22 cellular contexts compared by ENCODE assay signal in the genomic region with DNA sequence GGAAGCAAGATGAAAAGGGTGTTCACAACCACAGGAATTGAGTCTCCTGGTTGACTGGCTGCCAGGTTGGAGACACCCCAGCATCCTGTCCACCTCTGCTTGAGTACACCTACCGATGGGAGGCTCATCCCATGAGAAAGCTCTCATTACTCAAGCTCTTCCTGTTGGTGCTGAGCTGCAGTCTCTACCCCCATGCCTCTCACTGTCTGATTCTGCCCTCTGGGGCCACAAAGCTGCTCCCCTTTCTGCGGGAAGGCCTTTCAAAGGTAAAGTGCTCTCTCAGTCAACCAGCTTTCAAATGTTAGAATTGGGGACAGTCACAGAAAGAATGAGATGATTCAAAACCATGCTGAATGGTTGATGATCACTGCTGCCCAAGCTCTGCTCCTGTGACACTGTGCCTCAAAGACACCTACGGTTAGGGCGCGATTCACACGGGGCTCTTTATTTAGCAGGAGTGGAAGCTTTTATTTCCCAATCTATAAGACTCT.
DNase-seq lines count a peak whose midpoint lies in the region; ATAC-seq and TF ChIP-seq lines count a peak whose summit lies in the region.
"Had no signal": no experiment of that assay in that cellular context is flagged by ENCODE, and none has a peak within 500 bp of the region (broad histone marks: within the 10 kb centered on the region; RNA-seq: fewer than 3 reads in every experiment).

No MANE protein-coding gene starts in this region.

- H3K27me3 ChIP-seq in CD4-positive, alpha-beta memory T cell (ENCODE audit: insufficient read depth, low read length), result no peaks in the 10 kb centered on the region
- H3K27me3 ChIP-seq in neural progenitor cell (no peaks in the 10 kb centered on the region), colonic mucosa (no peaks in the 10 kb centered on the region)
- H3K27me3 ChIP-seq: gastroesophageal sphincter had no signal

- no peak overlapping the region for H2AFZ ChIP-seq in neural progenitor cell (replicated peaks)

- POLR2A ChIA-PET in CD4-positive, alpha-beta memory T cell (lab: Charles Lee; ENCODE audit: partially characterized antibody), result interaction anchor here (1.1 to 2.4 kb wide), 6 partner anchors 11 to 98 kb away, joined by 3 to 11 read pairs (median 4); no protein-coding TSS in a partner anchor
- POLR2A ChIA-PET in activated CD8-positive, alpha-beta T cell treated with anti-CD3 and anti-CD28 coated beads, Interleukin-2, amount 10 ng/mL, durations not matched to agents 7 days and 5 days (lab: Charles Lee), result interaction anchor here (0.9 to 2.2 kb wide), 3 partner anchors 11 to 111 kb away, joined by 3 to 6 read pairs (median 4); no protein-coding TSS in a partner anchor

- intact Hi-C loops in activated CD4-positive, alpha-beta T cell treated with anti-CD3 and anti-CD28 coated beads, Interleukin-2, amount 10 ng/mL, durations not matched to agents 24 days and 14 days (cut with micrococcal nuclease), result loop anchor here (2.0 kb wide), 2 partner anchors 14 to 30 kb away; no protein-coding TSS in a partner anchor
- intact Hi-C loops in CD4-positive, alpha-beta memory T cell (cut with micrococcal nuclease), result no loop called here
- intact Hi-C loops in colonic mucosa (cut with DNase I), result no loop called here

- CTCF ChIA-PET in CD4-positive, alpha-beta memory T cell (lab: Charles Lee; ENCODE audit: partially characterized antibody), result interaction anchor here (0.7 to 2.9 kb wide), 16 partner anchors 8 to 130 kb away, joined by 3 to 35 read pairs (median 4); no protein-coding TSS in a partner anchor
- CTCF ChIA-PET in activated CD8-positive, alpha-beta T cell treated with anti-CD3 and anti-CD28 coated beads, Interleukin-2, amount 10 ng/mL, durations not matched to agents 7 days and 5 days (lab: Charles Lee), result interaction anchor here (0.9 to 3.1 kb wide), 13 partner anchors 10 to 128 kb away, joined by 3 to 23 read pairs (median 4); no protein-coding TSS in a partner anchor

- H3K27ac Mint-ChIP-seq in activated CD4-positive, alpha-beta T cell treated with anti-CD3 and anti-CD28 coated beads, Interleukin-2, amount 10 ng/mL, durations not matched to agents 24 days and 14 days, result peak overlapping the region; percentile 71
- peak overlapping the region in 4 of 7 donors; percentile 57 to 78 (median 67) for H3K27ac Mint-ChIP-seq in CD4-positive, alpha-beta memory T cell
- H3K27ac Mint-ChIP-seq in activated CD8-positive, alpha-beta T cell treated with anti-CD3 and anti-CD28 coated beads, Interleukin-2, amount 10 ng/mL, durations not matched to agents 7 days and 5 days, result peak overlapping the region; percentile 28
- peak overlapping the region; percentile 76 for H3K27ac Mint-ChIP-seq in neural progenitor cell
- H3K27ac Mint-ChIP-seq: natural killer cell, progenitor cell of endocrine pancreas had no signal

- no peak for ATAC-seq in activated CD8-positive, alpha-beta T cell treated with anti-CD3 and anti-CD28 coated beads, Interleukin-2, amount 10 ng/mL, durations not matched to agents 7 days and 5 days
- no peak for ATAC-seq in HG03095 (IDR thresholded peaks at IDR 0.05; ENCODE audit: unreplicated experiment)
- ATAC-seq: esophagus mucosa, gastroesophageal sphincter, natural killer cell had no signal

- no peaks in the 10 kb centered on the region for H3K9me3 Mint-ChIP-seq in activated CD4-positive, alpha-beta T cell treated with anti-CD3 and anti-CD28 coated beads, Interleukin-2, amount 10 ng/mL, durations not matched to agents 24 days and 14 days
- no peaks in the 10 kb centered on the region for H3K9me3 Mint-ChIP-seq in CD4-positive, alpha-beta memory T cell
- no peaks in the 10 kb centered on the region for H3K9me3 Mint-ChIP-seq in activated CD8-positive, alpha-beta T cell treated with anti-CD3 and anti-CD28 coated beads, Interleukin-2, amount 10 ng/mL, durations not matched to agents 7 days and 5 days (ENCODE audit: insufficient read depth)
- no peaks in the 10 kb centered on the region for H3K9me3 Mint-ChIP-seq in neural progenitor cell
- H3K9me3 Mint-ChIP-seq: CD14-positive monocyte; central memory CD8-positive, alpha-beta T cell; natural killer cell had no signal

- no peak for DNase-seq in activated CD4-positive, alpha-beta T cell treated with anti-CD3 and anti-CD28 coated beads, Interleukin-2, amount 10 ng/mL, durations not matched to agents 24 days and 14 days
- no peak for DNase-seq in activated CD4-positive, alpha-beta T cell treated with anti-CD3 and anti-CD28 coated beads for 4 hours
- DNase-seq in CD4-positive, alpha-beta memory T cell, result no peak
- DNase-seq in activated CD8-positive, alpha-beta T cell treated with anti-CD3 and anti-CD28 coated beads, Interleukin-2, amount 10 ng/mL, durations not matched to agents 7 days and 5 days, result no peak
- DNase-seq in neural progenitor cell (ENCODE audit: low spot score), result no peak
- DNase-seq in colonic mucosa, result no peak
- no peak for DNase-seq in GM20000 (ENCODE audit: low spot score)
- DNase-seq: activated CD4-positive, alpha-beta T cell treated with anti-CD3 and anti-CD28 coated beads, Interleukin-2, amount 50 U/mL, for 1 hour; effector CD4-positive, alpha-beta T cell; KBM-7; mesendoderm; natural killer cell; NCI-H1092; NCI-H2081 treated with DMSO at 0.1 percent for 48 hours; NCI-H524 treated with DMSO at 0.1 percent for 48 hours; stimulated activated CD4-positive, alpha-beta T cell treated with anti-CD3 and anti-CD28 coated beads, Interleukin-2, amount 100 ng/mL, for 48 hours had no signal

- H3K36me3 ChIP-seq in CD4-positive, alpha-beta memory T cell (ENCODE audit: insufficient read depth, low read length), result no peaks in the 10 kb centered on the region
- H3K36me3 ChIP-seq in neural progenitor cell, result no peaks in the 10 kb centered on the region
- no peaks in the 10 kb centered on the region for H3K36me3 ChIP-seq in colonic mucosa
- H3K36me3 ChIP-seq: gastroesophageal sphincter had no signal

- H3K27me3 Mint-ChIP-seq in activated CD4-positive, alpha-beta T cell treated with anti-CD3 and anti-CD28 coated beads, Interleukin-2, amount 10 ng/mL, durations not matched to agents 24 days and 14 days, result no peaks in the 10 kb centered on the region
- no peaks in the 10 kb centered on the region for H3K27me3 Mint-ChIP-seq in CD4-positive, alpha-beta memory T cell
- H3K27me3 Mint-ChIP-seq in activated CD8-positive, alpha-beta T cell treated with anti-CD3 and anti-CD28 coated beads, Interleukin-2, amount 10 ng/mL, durations not matched to agents 7 days and 5 days (ENCODE audit: low read depth), result no peaks in the 10 kb centered on the region
- peaks cover 21% of the 10 kb centered on the region for H3K27me3 Mint-ChIP-seq in neural progenitor cell (ENCODE audit: insufficient read depth, low read depth)
- H3K27me3 Mint-ChIP-seq: central memory CD8-positive, alpha-beta T cell; progenitor cell of endocrine pancreas had no signal

- H3K9ac ChIP-seq in neural progenitor cell (no peak overlapping the region), colonic mucosa (ENCODE audit: low read depth in 2 of 2, low read length in 2 of 2) (no peak overlapping the region)

- H3K79me2 ChIP-seq in neural progenitor cell (ENCODE audit: low read depth), result no peaks in the 10 kb centered on the region

- H3K36me3 Mint-ChIP-seq in activated CD4-positive, alpha-beta T cell treated with anti-CD3 and anti-CD28 coated beads, Interleukin-2, amount 10 ng/mL, durations not matched to agents 24 days and 14 days (ENCODE audit: low read depth), result no peaks in the 10 kb centered on the region
- H3K36me3 Mint-ChIP-seq in CD4-positive, alpha-beta memory T cell, result no peaks in the 10 kb centered on the region
- no peaks in the 10 kb centered on the region for H3K36me3 Mint-ChIP-seq in activated CD8-positive, alpha-beta T cell treated with anti-CD3 and anti-CD28 coated beads, Interleukin-2, amount 10 ng/mL, durations not matched to agents 7 days and 5 days (ENCODE audit: low read depth)
- no peaks in the 10 kb centered on the region for H3K36me3 Mint-ChIP-seq in neural progenitor cell
- H3K36me3 Mint-ChIP-seq: natural killer cell had no signal

- peaks cover 7% of the 10 kb centered on the region for H3F3A ChIP-seq in neural progenitor cell (ENCODE audit: low read depth)

- H3K27ac ChIP-seq in CD4-positive, alpha-beta memory T cell (ENCODE audit: low read depth, low read length), result no peak overlapping the region
- H3K27ac ChIP-seq in neural progenitor cell (no peak overlapping the region), colonic mucosa (no peak overlapping the region)
- H3K27ac ChIP-seq: gastroesophageal sphincter had no signal

- no peaks in the 10 kb centered on the region for H4K20me1 ChIP-seq in neural progenitor cell (ENCODE audit: low read depth)

- no peak overlapping the region for H3K4me3 Mint-ChIP-seq in activated CD4-positive, alpha-beta T cell treated with anti-CD3 and anti-CD28 coated beads, Interleukin-2, amount 10 ng/mL, durations not matched to agents 24 days and 14 days
- H3K4me3 Mint-ChIP-seq in CD4-positive, alpha-beta memory T cell, result peak overlapping the region in 1 of 8 donors; percentile 10
- H3K4me3 Mint-ChIP-seq in activated CD8-positive, alpha-beta T cell treated with anti-CD3 and anti-CD28 coated beads, Interleukin-2, amount 10 ng/mL, durations not matched to agents 7 days and 5 days, result no peak overlapping the region
- H3K4me3 Mint-ChIP-seq in neural progenitor cell, result no peak overlapping the region
- H3K4me3 Mint-ChIP-seq: CD14-positive monocyte; central memory CD8-positive, alpha-beta T cell; natural killer cell had no signal

- no peak overlapping the region for H3K4me2 ChIP-seq in neural progenitor cell

- no peaks in the 10 kb centered on the region for H3K9me3 ChIP-seq in CD4-positive, alpha-beta memory T cell (ENCODE audit: control insufficient read depth in 1 of 2, low read length in 2 of 2)
- H3K9me3 ChIP-seq in neural progenitor cell (ENCODE audit: low read depth), result no peaks in the 10 kb centered on the region
- H3K9me3 ChIP-seq in colonic mucosa, result no peaks in the 10 kb centered on the region
- H3K9me3 ChIP-seq: gastroesophageal sphincter had no signal

- peaks cover 9% of the 10 kb centered on the region for H3K4me1 ChIP-seq in CD4-positive, alpha-beta memory T cell (ENCODE audit: insufficient read depth, low read length)
- H3K4me1 ChIP-seq in neural progenitor cell (peaks cover 19% of the 10 kb centered on the region), colonic mucosa (peaks cover 4% of the 10 kb centered on the region)

- no peak overlapping the region for H3K4me3 ChIP-seq in CD4-positive, alpha-beta memory T cell (ENCODE audit: low read length in 2 of 2)
- H3K4me3 ChIP-seq in neural progenitor cell (no peak overlapping the region), colonic mucosa (no peak overlapping the region)
- H3K4me3 ChIP-seq: gastroesophageal sphincter had no signal

- peaks cover 23% of the 10 kb centered on the region for H3K4me1 Mint-ChIP-seq in activated CD4-positive, alpha-beta T cell treated with anti-CD3 and anti-CD28 coated beads, Interleukin-2, amount 10 ng/mL, durations not matched to agents 24 days and 14 days
- H3K4me1 Mint-ChIP-seq in CD4-positive, alpha-beta memory T cell, result peaks cover 8 to 23% (median 14%) of the 10 kb centered on the region in 4 donors
- H3K4me1 Mint-ChIP-seq in activated CD8-positive, alpha-beta T cell treated with anti-CD3 and anti-CD28 coated beads, Interleukin-2, amount 10 ng/mL, durations not matched to agents 7 days and 5 days (ENCODE audit: low read depth), result peaks cover 25% of the 10 kb centered on the region
- H3K4me1 Mint-ChIP-seq in neural progenitor cell, result peaks cover 65% of the 10 kb centered on the region

- TF ChIP-seq CTCF in neural progenitor cell (IDR thresholded peaks at IDR 0.05), result no peak
- no peak for TF ChIP-seq CTCF in colonic mucosa (IDR thresholded peaks at IDR 0.05)
- TF ChIP-seq CTCF in GM20000 (IDR thresholded peaks at IDR 0.05; ENCODE audit: extremely low read depth, missing control alignments), result no peak
